8 cellular contexts compared by ENCODE assay signal in genomic region chr12:442235-442884, GRCh38. TPM values are rescaled to one million over a fixed set of nuclear protein-coding genes. Genes with fewer than 3 reads are reported as not detected.
A peak's percentile ranks its signal among the peaks of the same experiment; 100 is the strongest.
DNase-seq lines count a peak whose midpoint lies in the region; ATAC-seq, FAIRE-seq and TF ChIP-seq lines count a peak whose summit lies in the region.

No MANE protein-coding gene starts in this region.

- intact Hi-C loops in MCF 10A (cut with micrococcal nuclease) (loop anchor here (1.0 kb wide), 1 partner anchor 105 kb away; no protein-coding TSS in a partner anchor), spleen (cut with DNase I; ENCODE audit: low total_unique reads) (loop anchor here (2.0 kb wide), 1 partner anchor 104 kb away; no protein-coding TSS in a partner anchor)

- H3K4me1 Mint-ChIP-seq in MCF 10A (ENCODE audit: insufficient read depth, unreplicated experiment) = no peaks in the 10 kb centered on the region

- H3K27ac Mint-ChIP-seq in MCF 10A (ENCODE audit: low read depth, unreplicated experiment) = no peak overlapping the region

- no peaks in the 10 kb centered on the region for H3K4me1 ChIP-seq in spleen

- no peak for TF ChIP-seq POLR2A in spleen (IDR thresholded peaks at IDR 0.05)

- no peaks in the 10 kb centered on the region for H3K27me3 Mint-ChIP-seq in MCF 10A (ENCODE audit: insufficient read depth, unreplicated experiment)

- H3K27me3 ChIP-seq in HL-60 (ENCODE audit: insufficient read depth, poor library complexity, severe bottlenecking) (no peaks in the 10 kb centered on the region), spleen (replicated peaks in 1 of 7) (no peaks in the 10 kb centered on the region)

- TF ChIP-seq CTCF in HL-60 (IDR thresholded peaks at IDR 0.05; ENCODE audit: insufficient read depth, low read length) (peak; percentile 80), MCF 10A (IDR thresholded peaks at IDR 0.05; ENCODE audit: unreplicated experiment) (peak; percentile 75), spleen (IDR thresholded peaks at IDR 0.05 in 8 of 11, conservative IDR thresholded peaks at IDR 0.05 in 3 of 11) (peak; percentile 21 to 82 (median 67))

- H3K36me3 Mint-ChIP-seq in MCF 10A (ENCODE audit: insufficient read depth, unreplicated experiment) = no peaks in the 10 kb centered on the region

- H3K4me3 Mint-ChIP-seq in MCF 10A (ENCODE audit: unreplicated experiment) = no peak overlapping the region

- no peaks in the 10 kb centered on the region for H3K9me3 Mint-ChIP-seq in MCF 10A (ENCODE audit: unreplicated experiment)

- CTCF ChIA-PET in MCF 10A (lab: Yijun Ruan, JAX) = interaction anchor here (0.5 to 8.3 kb wide), 38 partner anchors 10 to 551 kb away, joined by 3 to 131 read pairs (median 4); no protein-coding TSS in a partner anchor

- no peaks in the 10 kb centered on the region for H3K9me3 ChIP-seq in spleen

- ATAC-seq in GM21360 (IDR thresholded peaks at IDR 0.05; ENCODE audit: unreplicated experiment) = no peak
- ATAC-seq in HG02870 (IDR thresholded peaks at IDR 0.05; ENCODE audit: unreplicated experiment) = no peak

- H3K27ac ChIP-seq in HL-60 (replicated peaks) = no peak overlapping the region
- H3K27ac ChIP-seq in spleen = no peak overlapping the region

- FAIRE-seq in RCC 7860 (lab: Jason Lieb, UNC) = peak; percentile 4

- DNase-seq in DMS53 (lab: John Stamatoyannopoulos, UW) = peak; percentile 86
- peak in 1 of 2 experiments; percentile 42 for DNase-seq in HL-60 (ENCODE audit: low read depth in 1 of 2, low spot score in 1 of 2)
- peak; percentile 26 for DNase-seq in RCC 7860 (ENCODE audit: low spot score)
- DNase-seq in MCF 10A (ENCODE audit: unreplicated experiment) = peak; percentile 66
- DNase-seq in iPS-NIHi7 (ENCODE audit: extremely low spot score) = peak; percentile 75
- DNase-seq in spleen = no peak

- 59 to 73% (median 64%) methylated on average over 16 of the region's 16 CpGs for WGBS in spleen, 5 donors

- no peak overlapping the region for H3K4me3 ChIP-seq in HL-60 (replicated peaks; ENCODE audit: insufficient read depth, low read length)
- no peak overlapping the region for H3K4me3 ChIP-seq in spleen

- peaks cover 0 to 48% (median 11%) of the 10 kb centered on the region in 6 donors for H3K36me3 ChIP-seq in spleen

- POLR2A ChIA-PET in MCF 10A (lab: Yijun Ruan, JAX) = interaction anchor here (1.1 to 2.1 kb wide), 5 partner anchors 88 to 105 kb away, joined by 3 to 7 read pairs (median 4); no protein-coding TSS in a partner anchor

- BruUV-seq in MCF 10A (replicated peaks; lab: Mats Ljungman, UMichigan) = TSS peak; percentile 63

RNA-seq across cellular contexts. Expression of gene B4GALNT3, which starts 17.4 kb away (rescaled TPM):
- total RNA-seq in MCF 10A (2022) (0.68 and 0.76 TPM in 2 replicates), spleen (1 to 10 TPM in 5 of 7 donors, under 1 TPM in 2; 0.28 to 2.0 (median 1.4) TPM)
- polyA plus RNA-seq in spleen = 1 to 10 TPM in 2 of 3 donors, under 1 TPM in 1; 0.76 to 1.8 (median 1.6) TPM

RNA-seq across cellular contexts. Expression of gene CCDC77, which starts 40.9 kb away (rescaled TPM):
- total RNA-seq in MCF 10A (2022) (5.5 and 7.2 TPM in 2 replicates), spleen (10 to 100 TPM in 5 of 7 donors, 1 to 10 TPM in 2; 9.1 to 17.9 (median 11.7) TPM)
- polyA plus RNA-seq in spleen = 1 to 10 TPM; 6.5 to 7.1 (median 6.6) TPM

RNA-seq across cellular contexts. Expression of gene KDM5A, which starts 53.2 kb away (rescaled TPM):
- total RNA-seq in MCF 10A (2022) (58.0 and 71.6 TPM in 2 replicates), spleen (100 to 1,000 TPM in 4 of 7 donors, 10 to 100 TPM in 3; 74.8 to 131 (median 105) TPM)
- polyA plus RNA-seq in spleen = 1 to 10 TPM; 4.9 to 8.0 (median 5.4) TPM
